Comparison of ENCODE assay signal across 9 cellular contexts in genomic region chr1:100455478-100456072, GRCh38.
A peak's percentile ranks its signal among the peaks of the same experiment; 100 is the strongest.
DNase-seq lines count a peak whose midpoint lies in the region; ATAC-seq and TF ChIP-seq lines count a peak whose summit lies in the region.
"Had no signal": no experiment of that assay in that cellular context is flagged by ENCODE, and none has a peak within 500 bp of the region (broad histone marks: within the 10 kb centered on the region; RNA-seq: fewer than 3 reads in every experiment).

No MANE protein-coding gene starts in this region.

- H3K9me2 ChIP-seq in PC-9 (ENCODE audit: insufficient read depth): no peaks in the 10 kb centered on the region

- no peak overlapping the region for H2AFZ ChIP-seq in PC-9

- H3K9me3 ChIP-seq in cardiac muscle cell (ENCODE audit: low read depth): no peaks in the 10 kb centered on the region
- no peaks in the 10 kb centered on the region for H3K9me3 ChIP-seq in PC-9 (ENCODE audit: insufficient read depth, low read depth)
- no peaks in the 10 kb centered on the region for H3K9me3 ChIP-seq in esophagus squamous epithelium
- H3K9me3 ChIP-seq in tibial nerve: no peaks in the 10 kb centered on the region
- H3K9me3 ChIP-seq: SJCRH30 had no signal

- no peak overlapping the region for H3K4me2 ChIP-seq in PC-9

- BruUV-seq in PC-9 (replicated peaks; lab: Mats Ljungman, UMichigan): no TSS peak

- H3K4me3 ChIP-seq in cardiac muscle cell (no peak overlapping the region), PC-9 (no peak overlapping the region), esophagus squamous epithelium (no peak overlapping the region), tibial nerve (no peak overlapping the region)
- H3K4me3 ChIP-seq: SJCRH30 had no signal

- no peaks in the 10 kb centered on the region for H3K36me3 ChIP-seq in cardiac muscle cell
- no peaks in the 10 kb centered on the region for H3K36me3 ChIP-seq in PC-9 (ENCODE audit: low read depth)
- no peaks in the 10 kb centered on the region for H3K36me3 ChIP-seq in esophagus squamous epithelium
- no peaks in the 10 kb centered on the region for H3K36me3 ChIP-seq in tibial nerve
- H3K36me3 ChIP-seq: SJCRH30 had no signal

- peaks cover 11% of the 10 kb centered on the region for H3K4me1 ChIP-seq in cardiac muscle cell (ENCODE audit: low read depth)
- H3K4me1 ChIP-seq in PC-9 (replicated peaks; ENCODE audit: insufficient read depth): no peaks in the 10 kb centered on the region
- H3K4me1 ChIP-seq in esophagus squamous epithelium: peaks cover 0 to 9% (median 3%) of the 10 kb centered on the region in 3 donors
- H3K4me1 ChIP-seq in tibial nerve: peaks cover 0 to 13% (median 0%) of the 10 kb centered on the region in 4 donors
- H3K4me1 ChIP-seq: SJCRH30 had no signal

- H3K27ac ChIP-seq in cardiac muscle cell: no peak overlapping the region
- H3K27ac ChIP-seq in PC-9: no peak overlapping the region
- no peak overlapping the region for H3K27ac ChIP-seq in esophagus squamous epithelium
- no peak overlapping the region for H3K27ac ChIP-seq in tibial nerve
- H3K27ac ChIP-seq: SJCRH30 had no signal

- TF ChIP-seq CTCF in cardiac muscle cell (IDR thresholded peaks at IDR 0.05; ENCODE audit: low read depth, low read length) (peak; percentile 44), PC-9 (conservative IDR thresholded peaks at IDR 0.05) (peak; percentile 89), esophagus squamous epithelium (IDR thresholded peaks at IDR 0.05) (peak in 5 of 6 experiments; percentile 4 to 55 (median 40)), tibial nerve (IDR thresholded peaks at IDR 0.05) (peak; percentile 28 to 45 (median 30))

- no peaks in the 10 kb centered on the region for H3K27me3 ChIP-seq in cardiac muscle cell
- H3K27me3 ChIP-seq in PC-9 (ENCODE audit: insufficient read depth, low read depth): no peaks in the 10 kb centered on the region
- no peaks in the 10 kb centered on the region for H3K27me3 ChIP-seq in esophagus squamous epithelium
- H3K27me3 ChIP-seq in tibial nerve: no peaks in the 10 kb centered on the region
- H3K27me3 ChIP-seq: SJCRH30 had no signal

- TF ChIP-seq POLR2A in esophagus squamous epithelium (IDR thresholded peaks at IDR 0.05): no peak
- TF ChIP-seq POLR2A in tibial nerve (IDR thresholded peaks at IDR 0.05): no peak

- CTCF ChIA-PET in PC-9 (lab: Charles Lee): interaction anchor here (0.5 to 1.0 kb wide), 7 partner anchors 22 to 646 kb away, joined by 3 to 10 read pairs (median 4); no protein-coding TSS in a partner anchor

- no peaks in the 10 kb centered on the region for H4K20me1 ChIP-seq in PC-9 (ENCODE audit: insufficient read depth)

- peak; percentile 23 to 30 for DNase-seq in cardiac muscle cell (ENCODE audit: low read depth in 1 of 2, low spot score in 1 of 2)
- no peak for DNase-seq in Right ventricle myocardium superior
- no peak for DNase-seq in PC-9
- no peak for DNase-seq in esophagus squamous epithelium (lab: John Stamatoyannopoulos, UW)
- DNase-seq in tibial nerve (ENCODE audit: low spot score in 2 of 2): no peak
- no peak for DNase-seq in NCI-H2081 treated with DMSO at 0.1 percent for 48 hours (lab: John Stamatoyannopoulos, UW)
- no peak for DNase-seq in globus pallidus (ENCODE audit: low spot score)

- intact Hi-C loops in Right ventricle myocardium superior (cut with DNase I) (loop anchor here (10.0 kb wide), 1 partner anchor 101 kb away; the partner anchor contains the start of gene CDC14A), PC-9 (cut with micrococcal nuclease; ENCODE audit: unreplicated experiment) (loop anchor here (5.0 to 10.0 kb wide), 2 partner anchors 103 to 321 kb away; partner anchors contain the start of genes CDC14A, SASS6 and TRMT13), esophagus squamous epithelium (cut with DNase I) (loop anchor here (10.0 kb wide), 1 partner anchor 171 kb away; no protein-coding TSS in a partner anchor)

- no peaks in the 10 kb centered on the region for H3K79me2 ChIP-seq in PC-9 (ENCODE audit: low read depth)

- no peak for TF ChIP-seq EP300 in tibial nerve (IDR thresholded peaks at IDR 0.05)

- POLR2A ChIA-PET in PC-9 (lab: Charles Lee; ENCODE audit: unreplicated experiment): interaction anchor here (0.6 kb wide), 1 partner anchor 109 kb away, joined by 5 read pairs; no protein-coding TSS in a partner anchor

- ATAC-seq in Right ventricle myocardium superior (ENCODE audit: poor library complexity) (no peak), HG03159 (IDR thresholded peaks at IDR 0.05; ENCODE audit: unreplicated experiment) (no peak)

- 0 out of 2 replicates have a peak, but pooled peaks cover 4% of the 10 kb centered on the region for H3F3A ChIP-seq in PC-9 (ENCODE audit: insufficient read depth, low read depth)

Comparison
In these comparisons a context has a peak if more than half of its experiments do, and no peak if none do; other contexts are left out.
1. DNase-seq: peak in cardiac muscle cell (2 of 2); none in Right ventricle myocardium superior (single experiment), PC-9 (0 of 2), esophagus squamous epithelium (single experiment), tibial nerve (0 of 2), NCI-H2081 treated with DMSO at 0.1 percent for 48 hours (single experiment) and globus pallidus (single experiment).
2. CTCF ChIP-seq: peak in every context shown above with its lines; median percentile 89 in PC-9; 44 in cardiac muscle cell; 40 in esophagus squamous epithelium; 30 in tibial nerve.